ENCODE assay signal across 28 cellular contexts in the genomic region with DNA sequence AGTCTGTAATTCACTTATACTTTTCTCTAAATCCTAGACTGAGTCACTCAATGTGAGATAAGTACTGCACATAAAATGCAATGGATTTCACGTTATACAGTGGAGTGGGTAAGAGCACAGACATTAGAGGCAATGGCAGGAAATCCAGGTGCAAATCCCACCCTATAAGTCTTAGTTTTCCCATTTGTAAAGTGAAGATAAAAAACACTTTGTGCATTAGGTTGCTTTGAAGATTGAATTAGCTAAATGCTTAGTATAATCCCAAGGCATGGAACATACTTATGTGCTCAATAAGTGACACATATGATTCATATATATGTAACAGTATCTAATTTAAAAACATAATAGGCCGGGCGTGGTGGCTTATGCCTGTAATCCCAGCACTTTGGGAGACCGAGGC. TPM values are rescaled to one million over a fixed set of nuclear protein-coding genes. Genes with fewer than 3 reads are reported as not detected.
"Had no signal": no experiment of that assay in that cellular context is flagged by ENCODE, and none has a peak within 500 bp of the region (broad histone marks: within the 10 kb centered on the region; RNA-seq: fewer than 3 reads in every experiment).

No MANE protein-coding gene starts in this region.

- H3K27ac ChIP-seq: colonic mucosa, epithelial cell of prostate, esophagus squamous epithelium, heart right ventricle, left lung, lower lobe of right lung had no signal

- H3K36me3 ChIP-seq: colonic mucosa, esophagus squamous epithelium, heart right ventricle, left lung, lower lobe of right lung had no signal

- FAIRE-seq: endometrium, islet of Langerhans, keratinocyte had no signal

- H3K4me3 ChIP-seq: colonic mucosa, esophagus squamous epithelium, heart right ventricle, left lung, lower lobe of right lung, mucosa of descending colon had no signal

- H3K27me3 ChIP-seq: colonic mucosa, esophagus squamous epithelium, left lung had no signal

- DNase-seq: cerebellar nuclear complex; colonic mucosa; cortex of kidney; effector CD8-positive, alpha-beta T cell; effector memory CD8-positive, alpha-beta T cell; endodermal cell; erythroblast; esophagus squamous epithelium; foreskin fibroblast; foreskin melanocyte; glutamatergic neuron; head of caudate nucleus; heart right ventricle; hippocampal formation; left cardiac atrium; left lung; left ventricle myocardium superior; lower lobe of right lung; mesenchymal stem cell; mucosa of descending colon had no signal

- H3K4me1 ChIP-seq: colonic mucosa, left lung, lower lobe of right lung had no signal

- H3K36me3 Mint-ChIP-seq: mesothelial cell of epicardium had no signal

- H3K4me1 Mint-ChIP-seq: mesothelial cell of epicardium had no signal

- H3K9me3 ChIP-seq: colonic mucosa, esophagus squamous epithelium, heart right ventricle, left lung, lower lobe of right lung, mucosa of descending colon had no signal

- H3K9me3 Mint-ChIP-seq: dendritic cell treated with granulocyte-macrophage colony-stimulating factor and Interleukin-4, amounts not matched to agents 40 ng/mL and 50 ng/mL, for 4 days; effector memory CD8-positive, alpha-beta T cell; endodermal cell; mesothelial cell of epicardium had no signal

- H3K27ac Mint-ChIP-seq: dendritic cell treated with granulocyte-macrophage colony-stimulating factor and Interleukin-4, amounts not matched to agents 40 ng/mL and 50 ng/mL, for 4 days; effector memory CD8-positive, alpha-beta T cell; endodermal cell; mesothelial cell of epicardium had no signal

- H3K4me3 Mint-ChIP-seq: dendritic cell treated with granulocyte-macrophage colony-stimulating factor and Interleukin-4, amounts not matched to agents 40 ng/mL and 50 ng/mL, for 4 days; effector memory CD8-positive, alpha-beta T cell; endodermal cell; mesothelial cell of epicardium had no signal

RNA-seq across cellular contexts. Expression of gene ACTG2, which starts 10.5 kb away (rescaled TPM):
- total RNA-seq: dermis microvascular lymphatic vessel endothelial cell, lung microvascular endothelial cell had no signal
- polyA plus RNA-seq: keratinocyte had no signal
